In the genomic region with DNA sequence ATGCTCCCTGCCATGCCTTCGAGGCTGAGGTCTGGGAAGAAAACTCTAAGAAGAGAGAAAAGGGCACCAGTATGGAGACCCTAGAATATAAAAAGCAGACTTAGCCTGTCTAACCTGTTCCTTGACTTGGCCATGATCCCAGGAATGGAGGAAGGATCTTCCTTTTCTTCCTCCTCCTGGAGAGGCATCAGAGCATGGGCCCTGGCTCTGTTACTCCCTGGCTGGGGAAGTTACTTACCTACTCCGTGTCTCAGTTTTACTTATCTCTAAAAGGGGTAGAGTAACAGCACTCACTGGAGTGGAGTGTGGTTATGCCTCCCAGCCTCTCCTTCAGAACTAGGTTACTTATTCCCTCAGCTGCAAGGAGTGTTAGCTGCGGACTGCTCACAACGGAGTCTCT, we compare ENCODE assay signal across 1 cellular context.
TF ChIP-seq lines count a peak whose summit lies in the region.

No MANE protein-coding gene starts in this region.

TF ChIP-seq in HCT116, 20 proteins besides CTCF, POLR2A, EP300 and RAD21 (continued from another document):
- TF ChIP-seq, protein P1, sequence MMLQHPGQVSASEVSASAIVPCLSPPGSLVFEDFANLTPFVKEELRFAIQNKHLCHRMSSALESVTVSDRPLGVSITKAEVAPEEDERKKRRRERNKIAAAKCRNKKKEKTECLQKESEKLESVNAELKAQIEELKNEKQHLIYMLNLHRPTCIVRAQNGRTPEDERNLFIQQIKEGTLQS (IDR thresholded peaks at IDR 0.05): no peak
- TF ChIP-seq FOSL1 (IDR thresholded peaks at IDR 0.05; ENCODE audit: low read depth) (no peak), SP1 (IDR thresholded peaks at IDR 0.05; ENCODE audit: low read depth) (0 out of 2 replicates have a peak, but pooled peaks have one; percentile 22), ZFX (IDR thresholded peaks at IDR 0.05) (no peak)
